ENCODE assay signal across 8 cellular contexts in genomic region chr6:89830385-89830809, GRCh38. TPM values are rescaled to one million over a fixed set of nuclear protein-coding genes. Genes with fewer than 3 reads are reported as not detected.
DNase-seq lines count a peak whose midpoint lies in the region; ATAC-seq and TF ChIP-seq lines count a peak whose summit lies in the region.

No MANE protein-coding gene starts in this region.

- H3K4me3 Mint-ChIP-seq in activated naive CD4-positive, alpha-beta T cell treated with anti-CD3 and anti-CD28 coated beads, Interleukin-2, amount 50 U/mL, for 24 hours: peak overlapping the region; percentile 96
- peak overlapping the region; percentile 94 for H3K4me3 Mint-ChIP-seq in activated T-helper 17 cell treated with anti-CD3 and anti-CD28 coated beads, Interleukin-2, amount 50 U/mL, for 72 hours

- H3K4me1 ChIP-seq in liver (ENCODE audit: control insufficient read depth in 4 of 4, insufficient read depth in 4 of 4, low read length in 3 of 4) (peaks cover 4 to 13% (median 7%) of the 10 kb centered on the region in 4 donors), upper lobe of right lung (peaks cover 6% of the 10 kb centered on the region)

- H3K4me3 ChIP-seq in liver (ENCODE audit: low read depth in 1 of 3, low read length in 3 of 3): peak overlapping the region; percentile 80 to 99 (median 94)
- H3K4me3 ChIP-seq in upper lobe of right lung: peak overlapping the region; percentile 87

- 33% methylated on average over 8 of the region's 8 CpGs for WGBS in liver

- no peak for TF ChIP-seq RAD21 in liver (IDR thresholded peaks at IDR 0.05)

- peaks cover 0 to 6% (median 3%) of the 10 kb centered on the region in 4 donors for H3K36me3 ChIP-seq in liver (ENCODE audit: control insufficient read depth in 4 of 4, insufficient read depth in 3 of 4, low read depth in 1 of 4, low read length in 3 of 4)
- H3K36me3 ChIP-seq in upper lobe of right lung: peaks cover 5% of the 10 kb centered on the region

- H3K4me1 Mint-ChIP-seq in activated naive CD4-positive, alpha-beta T cell treated with anti-CD3 and anti-CD28 coated beads, Interleukin-2, amount 50 U/mL, for 24 hours: peaks cover 36% of the 10 kb centered on the region
- H3K4me1 Mint-ChIP-seq in activated T-helper 17 cell treated with anti-CD3 and anti-CD28 coated beads, Interleukin-2, amount 50 U/mL, for 72 hours: peaks cover 20% of the 10 kb centered on the region

- DNase-seq in activated naive CD4-positive, alpha-beta T cell treated with anti-CD3 and anti-CD28 coated beads, Interleukin-2, amount 50 U/mL, for 16 hours: no peak
- DNase-seq in upper lobe of right lung (no peak), NCI-H2029 (lab: John Stamatoyannopoulos, UW) (no peak), cerebellar cortex (ENCODE audit: low spot score) (no peak)

- TF ChIP-seq CTCF in liver (IDR thresholded peaks at IDR 0.05; ENCODE audit: low read depth, low read length, missing input control): no peak
- TF ChIP-seq CTCF in upper lobe of right lung (IDR thresholded peaks at IDR 0.05): no peak

- peaks cover 6% of the 10 kb centered on the region for H3K36me3 Mint-ChIP-seq in activated naive CD4-positive, alpha-beta T cell treated with anti-CD3 and anti-CD28 coated beads, Interleukin-2, amount 50 U/mL, for 24 hours
- H3K36me3 Mint-ChIP-seq in activated T-helper 17 cell treated with anti-CD3 and anti-CD28 coated beads, Interleukin-2, amount 50 U/mL, for 72 hours (ENCODE audit: low read depth): peaks cover 53% of the 10 kb centered on the region

- H3K27me3 ChIP-seq in liver (ENCODE audit: control insufficient read depth in 4 of 4, insufficient read depth in 4 of 4, low read length in 3 of 4) (no peaks in the 10 kb centered on the region), upper lobe of right lung (no peaks in the 10 kb centered on the region)

- H3K27ac ChIP-seq in liver (ENCODE audit: low read depth in 1 of 2, low read length in 2 of 2): no peak overlapping the region
- H3K27ac ChIP-seq in upper lobe of right lung: peak overlapping the region; percentile 80

- H3K9me3 Mint-ChIP-seq in activated naive CD4-positive, alpha-beta T cell treated with anti-CD3 and anti-CD28 coated beads, Interleukin-2, amount 50 U/mL, for 24 hours: no peaks in the 10 kb centered on the region
- no peaks in the 10 kb centered on the region for H3K9me3 Mint-ChIP-seq in activated T-helper 17 cell treated with anti-CD3 and anti-CD28 coated beads, Interleukin-2, amount 50 U/mL, for 72 hours

- H3K9ac ChIP-seq in liver (ENCODE audit: low read depth in 1 of 2, low read length in 2 of 2): peak overlapping the region; percentile 45 to 64

- no peaks in the 10 kb centered on the region for H3K27me3 Mint-ChIP-seq in activated naive CD4-positive, alpha-beta T cell treated with anti-CD3 and anti-CD28 coated beads, Interleukin-2, amount 50 U/mL, for 24 hours
- H3K27me3 Mint-ChIP-seq in activated T-helper 17 cell treated with anti-CD3 and anti-CD28 coated beads, Interleukin-2, amount 50 U/mL, for 72 hours: no peaks in the 10 kb centered on the region

- intact Hi-C loops in upper lobe of right lung (cut with DNase I): no loop called here

- H3K9me3 ChIP-seq in liver (ENCODE audit: control insufficient read depth in 4 of 4, low read length in 3 of 4) (no peaks in the 10 kb centered on the region), upper lobe of right lung (no peaks in the 10 kb centered on the region)

- ATAC-seq in activated T-helper 17 cell treated with anti-CD3 and anti-CD28 coated beads, Interleukin-2, amount 50 U/mL, for 72 hours (replicated peaks): no peak
- no peak for ATAC-seq in upper lobe of right lung
- no peak for ATAC-seq in HG02938 (IDR thresholded peaks at IDR 0.05; ENCODE audit: unreplicated experiment)

- H3K27ac Mint-ChIP-seq in activated naive CD4-positive, alpha-beta T cell treated with anti-CD3 and anti-CD28 coated beads, Interleukin-2, amount 50 U/mL, for 24 hours: peak overlapping the region; percentile 80
- peak overlapping the region; percentile 86 for H3K27ac Mint-ChIP-seq in activated T-helper 17 cell treated with anti-CD3 and anti-CD28 coated beads, Interleukin-2, amount 50 U/mL, for 72 hours

TF ChIP-seq in liver, 16 proteins besides CTCF, POLR2A, EP300 and RAD21:
- no peak for TF ChIP-seq SP1 (IDR thresholded peaks at IDR 0.05)

RNA-seq across cellular contexts. Expression of gene CASP8AP2, which starts 0.7 kb away (rescaled TPM):
- total RNA-seq in activated T-helper 17 cell treated with anti-CD3 and anti-CD28 coated beads, Interleukin-2, amount 50 U/mL, for 72 hours: 10 to 100 TPM; 20.4 to 25.6 TPM
- total RNA-seq in liver (10 to 100 TPM in 1 of 2 donors, 1 to 10 TPM in 1; 7.3 to 12.2 TPM), upper lobe of right lung (16.5 TPM)
- polyA plus RNA-seq in liver: 1 to 10 TPM; 1.9 to 7.0 TPM

RNA-seq across cellular contexts. Expression of gene MDN1, which starts 10.8 kb away (rescaled TPM):
- total RNA-seq in activated T-helper 17 cell treated with anti-CD3 and anti-CD28 coated beads, Interleukin-2, amount 50 U/mL, for 72 hours: 10 to 100 TPM; 54.0 to 66.6 TPM
- total RNA-seq in liver (10 to 100 TPM; 29.6 to 48.9 TPM), upper lobe of right lung (35.1 TPM)
- 10 to 100 TPM in 1 of 2 donors, 1 to 10 TPM in 1; 5.4 to 16.0 TPM for polyA plus RNA-seq in liver
